14 cellular contexts compared by ENCODE assay signal in the genomic region with DNA sequence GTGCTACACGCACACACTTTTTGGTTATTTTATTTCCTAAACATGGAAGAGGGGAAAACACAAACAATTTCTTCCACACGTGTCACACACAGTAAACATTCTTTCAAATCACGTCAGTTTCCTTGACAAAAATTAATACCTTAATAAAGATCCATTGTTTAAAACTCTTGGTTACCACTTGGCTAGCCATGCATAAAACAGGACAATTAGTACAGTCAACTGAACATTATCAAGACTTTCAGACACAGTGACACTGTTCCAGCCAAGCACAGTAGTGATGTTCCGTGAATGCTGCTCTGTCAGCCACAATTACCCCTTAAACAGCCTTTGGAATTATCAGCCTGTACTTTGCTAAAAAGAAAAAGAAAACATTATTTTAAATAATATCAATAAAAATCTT.
DNase-seq lines count a peak whose midpoint lies in the region; ATAC-seq lines count a peak whose summit lies in the region.
"Had no signal": no experiment of that assay in that cellular context is flagged by ENCODE, and none has a peak within 500 bp of the region (broad histone marks: within the 10 kb centered on the region; RNA-seq: fewer than 3 reads in every experiment).

No MANE protein-coding gene starts in this region.

- ATAC-seq in GM18502 (IDR thresholded peaks at IDR 0.05; ENCODE audit: poor library complexity, unreplicated experiment) = no peak
- no peak for ATAC-seq in HG03378 (IDR thresholded peaks at IDR 0.05; ENCODE audit: unreplicated experiment)
- no peak for ATAC-seq in GM21576 (IDR thresholded peaks at IDR 0.05; ENCODE audit: unreplicated experiment)
- ATAC-seq: GM23338 had no signal

- DNase-seq in NCI-H2171 treated with DMSO at 0.1 percent for 48 hours (lab: John Stamatoyannopoulos, UW) (peak; percentile 20), NCI-H2171 (lab: John Stamatoyannopoulos, UW) (no peak), NCI-H69 (lab: John Stamatoyannopoulos, UW) (peak; percentile 21), kidney tubule cell (ENCODE audit: low spot score) (peak; percentile 65), SHP77 (lab: John Stamatoyannopoulos, UW) (no peak)
- DNase-seq: CD8-positive, alpha-beta memory T cell; DMS79 treated with DMSO at 0.1 percent for 48 hours; EL; H7; Karpas-422 had no signal

Comparison
In these comparisons a context has a peak if more than half of its experiments do, and no peak if none do; other contexts are left out.
1. DNase-seq: peak in NCI-H2171 treated with DMSO at 0.1 percent for 48 hours (single experiment), NCI-H69 (single experiment) and kidney tubule cell (single experiment); none in NCI-H2171 (single experiment) and SHP77 (0 of 2).